In the genomic region with DNA sequence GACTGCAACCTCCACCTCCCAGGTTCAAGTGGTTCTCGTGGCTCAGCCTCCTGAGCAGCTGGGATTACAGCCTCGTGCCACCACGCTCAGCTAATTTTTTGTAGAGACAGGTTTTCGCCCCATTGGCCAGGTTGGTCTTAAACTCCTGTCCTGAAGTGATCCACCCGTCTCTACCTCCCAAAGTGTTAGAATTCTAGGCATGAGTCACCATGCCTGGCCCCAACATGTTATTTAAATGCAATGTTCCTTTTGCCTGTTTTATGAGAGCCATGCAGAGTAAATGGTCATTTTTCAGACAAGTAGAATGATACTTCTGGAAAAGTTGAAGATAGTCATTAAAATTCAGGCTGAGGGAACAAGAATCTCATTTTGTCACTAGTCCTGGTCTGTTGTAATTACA, we compare ENCODE assay signal across 23 cellular contexts.
"Had no signal": no experiment of that assay in that cellular context is flagged by ENCODE, and none has a peak within 500 bp of the region (broad histone marks: within the 10 kb centered on the region; RNA-seq: fewer than 3 reads in every experiment).

No MANE protein-coding gene starts in this region.

- H3K4me1 ChIP-seq: transverse colon had no signal

- H3K9me3 ChIP-seq: esophagus muscularis mucosa, mucosa of descending colon, neutrophil, pancreas, right lobe of liver, thoracic aorta, transverse colon had no signal

- H3K36me3 Mint-ChIP-seq: immature natural killer cell; mesothelial cell of epicardium; natural killer cell treated with Interleukin-12 subunit alpha and Interleukin-12 subunit beta and Interleukin-15 and Interleukin-18, amount 100 ng/mL, for 72 hours had no signal

- H3K27ac Mint-ChIP-seq: endodermal cell; immature natural killer cell; mesothelial cell of epicardium; naive B cell; natural killer cell treated with Interleukin-12 subunit alpha and Interleukin-12 subunit beta and Interleukin-15 and Interleukin-18, amount 100 ng/mL, for 72 hours; progenitor cell of endocrine pancreas; stimulated activated naive B cell treated with anti-CD40 and anti-IgM and Interleukin-4, amounts not matched to agents 10 μg/mL and 1 μg/mL and 100 μg/mL, for 72 hours; stimulated activated naive CD8-positive, alpha-beta T cell treated with anti-CD3 and anti-CD28 coated beads, Interleukin-15, Interleukin-2, amounts not matched to agents 100 ng/mL and 50 ng/mL, for 24 hours had no signal

- H3K27ac ChIP-seq: esophagus muscularis mucosa, neutrophil, pancreas, right lobe of liver, thoracic aorta, transverse colon had no signal

- H3K4me3 Mint-ChIP-seq: endodermal cell; immature natural killer cell; mesothelial cell of epicardium; naive B cell; natural killer cell treated with Interleukin-12 subunit alpha and Interleukin-12 subunit beta and Interleukin-15 and Interleukin-18, amount 100 ng/mL, for 72 hours; neural crest cell; stimulated activated naive B cell treated with anti-CD40 and anti-IgM and Interleukin-4, amounts not matched to agents 10 μg/mL and 1 μg/mL and 100 μg/mL, for 72 hours; stimulated activated naive CD8-positive, alpha-beta T cell treated with anti-CD3 and anti-CD28 coated beads, Interleukin-15, Interleukin-2, amounts not matched to agents 100 ng/mL and 50 ng/mL, for 24 hours had no signal

- H3K27me3 ChIP-seq: esophagus muscularis mucosa, pancreas, right lobe of liver, transverse colon had no signal

- H3K9me3 Mint-ChIP-seq: endodermal cell; immature natural killer cell; mesothelial cell of epicardium; naive B cell; natural killer cell treated with Interleukin-12 subunit alpha and Interleukin-12 subunit beta and Interleukin-15 and Interleukin-18, amount 100 ng/mL, for 72 hours; neural crest cell; stimulated activated naive B cell treated with anti-CD40 and anti-IgM and Interleukin-4, amounts not matched to agents 10 μg/mL and 1 μg/mL and 100 μg/mL, for 72 hours; stimulated activated naive CD8-positive, alpha-beta T cell treated with anti-CD3 and anti-CD28 coated beads, Interleukin-15, Interleukin-2, amounts not matched to agents 100 ng/mL and 50 ng/mL, for 24 hours had no signal

- DNase-seq: effector CD8-positive, alpha-beta T cell; endodermal cell; hypothalamus; immature natural killer cell; islet precursor cell; mucosa of descending colon; naive B cell; right lobe of liver; small intestine; stimulated activated CD4-positive, alpha-beta T cell treated with anti-CD3 and anti-CD28 coated beads, Interleukin-15, amount 100 ng/mL, for 24 hours; stimulated activated CD4-positive, alpha-beta T cell treated with anti-CD3 and anti-CD28 coated beads, Interleukin-2, amount 100 ng/mL, for 48 hours; stimulated activated naive B cell treated with anti-CD40 and anti-IgM and Interleukin-4, amounts not matched to agents 10 μg/mL and 1 μg/mL and 100 μg/mL, for 72 hours; transverse colon had no signal

- ATAC-seq: mucosa of descending colon; natural killer cell treated with Interleukin-12 subunit alpha and Interleukin-12 subunit beta and Interleukin-15 and Interleukin-18, amount 100 ng/mL, for 72 hours; stimulated activated naive B cell treated with anti-CD40 and anti-IgM and Interleukin-4, amounts not matched to agents 10 μg/mL and 1 μg/mL and 100 μg/mL, for 72 hours had no signal

- H3K36me3 ChIP-seq: esophagus muscularis mucosa, neutrophil, pancreas, right lobe of liver, thoracic aorta, transverse colon had no signal

- H3K4me3 ChIP-seq: esophagus muscularis mucosa, lung, mucosa of descending colon, pancreas, right lobe of liver, thoracic aorta, transverse colon had no signal
